25 cellular contexts compared by ENCODE assay signal in genomic region chr12:98344630-98345029, GRCh38.
"Had no signal": no experiment of that assay in that cellular context is flagged by ENCODE, and none has a peak within 500 bp of the region (broad histone marks: within the 10 kb centered on the region; RNA-seq: fewer than 3 reads in every experiment).

No MANE protein-coding gene starts in this region.

- H3K27ac ChIP-seq: gastroesophageal sphincter, left ventricle myocardium inferior, neutrophil, ovary, right lobe of liver, testis, transverse colon had no signal

- H3K36me3 Mint-ChIP-seq: activated naive CD4-positive, alpha-beta T cell treated with anti-CD3 and anti-CD28 coated beads, Interleukin-2, amount 50 U/mL, for 72 hours; naive B cell had no signal

- H3K27me3 ChIP-seq: gastroesophageal sphincter, neutrophil, ovary, right lobe of liver, testis, transverse colon had no signal

- H3K27me3 Mint-ChIP-seq: progenitor cell of endocrine pancreas had no signal

- ATAC-seq: activated naive CD4-positive, alpha-beta T cell treated with anti-CD3 and anti-CD28 coated beads, Interleukin-2, amount 50 U/mL, for 72 hours; activated T-cell treated with anti-CD3 and anti-CD28 coated beads, Interleukin-2, amount 50 U/mL, for 72 hours; gastroesophageal sphincter; right lobe of liver; stimulated activated naive CD8-positive, alpha-beta T cell treated with anti-CD3 and anti-CD28 coated beads, Interleukin-15, Interleukin-2, amounts not matched to agents 100 U/mL and 50 U/mL, for 24 hours had no signal

- H3K9me3 Mint-ChIP-seq: activated naive CD4-positive, alpha-beta T cell treated with anti-CD3 and anti-CD28 coated beads, Interleukin-2, amount 50 U/mL, for 72 hours; activated T-cell treated with anti-CD3 and anti-CD28 coated beads, Interleukin-2, amount 50 U/mL, for 72 hours; central memory CD8-positive, alpha-beta T cell; nephron progenitor cell had no signal

- H3K9me3 ChIP-seq: gastroesophageal sphincter, left ventricle myocardium inferior, neutrophil, ovary, right lobe of liver, testis, transverse colon had no signal

- H3K4me3 ChIP-seq: gastroesophageal sphincter, left ventricle myocardium inferior, lung, ovary, right lobe of liver, testis, transverse colon had no signal

- H3K4me1 ChIP-seq: gastroesophageal sphincter, left ventricle myocardium inferior, right lobe of liver, testis, transverse colon had no signal

- H3K36me3 ChIP-seq: gastroesophageal sphincter, left ventricle myocardium inferior, neutrophil, ovary, right lobe of liver, transverse colon had no signal

- H3K27ac Mint-ChIP-seq: activated naive CD4-positive, alpha-beta T cell treated with anti-CD3 and anti-CD28 coated beads, Interleukin-2, amount 50 U/mL, for 72 hours; activated T-cell treated with anti-CD3 and anti-CD28 coated beads, Interleukin-2, amount 50 U/mL, for 72 hours; nephron progenitor cell; progenitor cell of endocrine pancreas had no signal

- DNase-seq: activated CD4-positive, alpha-beta T cell treated with anti-CD3 and anti-CD28 coated beads for 4 hours; activated CD4-positive, alpha-beta T cell treated with anti-CD3 and anti-CD28 coated beads, Interleukin-2, amount 50 U/mL, for 4 hours; activated naive CD4-positive, alpha-beta T cell; activated T-cell treated with anti-CD3 and anti-CD28 coated beads for 4 hours; activated T-cell treated with anti-CD3 and anti-CD28 coated beads, Interleukin-2, amount 50 U/mL, for 72 hours; dermis blood vessel endothelial cell; effector CD8-positive, alpha-beta T cell; hippocampal formation; left ventricle myocardium inferior; naive B cell; nephron progenitor cell; ovary; right lobe of liver; stimulated activated CD4-positive, alpha-beta T cell treated with anti-CD3 and anti-CD28 coated beads, Interleukin-12 subunit alpha, Interleukin-12 subunit beta, amount 100 ng/mL, for 4 hours; stimulated activated CD4-positive, alpha-beta T cell treated with anti-CD3 and anti-CD28 coated beads, Interleukin-4, amount 100 ng/mL, for 1 hour; stimulated activated naive CD8-positive, alpha-beta T cell treated with anti-CD3 and anti-CD28 coated beads, Interleukin-15, Interleukin-2, amounts not matched to agents 100 U/mL and 50 U/mL, for 24 hours; T-helper 1 cell; testis; transverse colon had no signal

- H3K4me3 Mint-ChIP-seq: activated T-cell treated with anti-CD3 and anti-CD28 coated beads, Interleukin-2, amount 50 U/mL, for 72 hours; central memory CD8-positive, alpha-beta T cell; naive B cell; nephron progenitor cell had no signal

- H3K4me1 Mint-ChIP-seq: central memory CD8-positive, alpha-beta T cell; naive B cell; nephron progenitor cell had no signal
